Comparison of ENCODE assay signal across 9 cellular contexts in genomic region chr5:55231476-55232193, GRCh38. TPM values are rescaled to one million over a fixed set of nuclear protein-coding genes. Genes with fewer than 3 reads are reported as not detected.
A peak's percentile ranks its signal among the peaks of the same experiment; 100 is the strongest.
DNase-seq lines count a peak whose midpoint lies in the region; ATAC-seq and TF ChIP-seq lines count a peak whose summit lies in the region.
"Had no signal": no experiment of that assay in that cellular context is flagged by ENCODE, and none has a peak within 500 bp of the region (broad histone marks: within the 10 kb centered on the region; RNA-seq: fewer than 3 reads in every experiment).

No MANE protein-coding gene starts in this region.

- ATAC-seq in GM19324 (IDR thresholded peaks at IDR 0.05; ENCODE audit: low FRiP score, unreplicated experiment), result no peak
- no peak for ATAC-seq in GM21390 (IDR thresholded peaks at IDR 0.05; ENCODE audit: unreplicated experiment)
- no peak for ATAC-seq in HG03565 (IDR thresholded peaks at IDR 0.05; ENCODE audit: unreplicated experiment)

- peaks cover 96% of the 10 kb centered on the region for H3K27me3 Mint-ChIP-seq in nephron progenitor cell (ENCODE audit: low read depth, poor library complexity)

- H3K9ac ChIP-seq in colonic mucosa (ENCODE audit: low read depth in 2 of 2, low read length in 2 of 2), result peak overlapping the region; percentile 16 to 73

- H3K27ac Mint-ChIP-seq in nephron progenitor cell, result no peak overlapping the region

- no peak overlapping the region for H3K27ac ChIP-seq in colonic mucosa
- H3K27ac ChIP-seq: neutrophil had no signal

- DNase-seq in DMS79 treated with DMSO at 0.1 percent for 48 hours (lab: John Stamatoyannopoulos, UW) (peak; percentile 19), DMS79 (lab: John Stamatoyannopoulos, UW) (no peak), OCI-M2 (lab: John Stamatoyannopoulos, UW; ENCODE audit: unreplicated experiment) (peak; percentile 1), colonic mucosa (peak; percentile 34), nephron progenitor cell (peak; percentile 59)

- H3K4me3 Mint-ChIP-seq in nephron progenitor cell, result peak overlapping the region; percentile 86

- H3K4me1 Mint-ChIP-seq in nephron progenitor cell, result peaks cover 38% of the 10 kb centered on the region

- H3K27me3 ChIP-seq in colonic mucosa, result peaks cover 73% of the 10 kb centered on the region

- H3K36me3 Mint-ChIP-seq in nephron progenitor cell (ENCODE audit: low read depth), result no peaks in the 10 kb centered on the region

- peaks cover 28% of the 10 kb centered on the region for H3K4me1 ChIP-seq in colonic mucosa

- intact Hi-C loops in colonic mucosa (cut with DNase I), result loop anchor here (5.0 kb wide), 2 partner anchors 54 to 76 kb away; partner anchors contain the start of genes DHX29 and MTREX

- H3K9me3 Mint-ChIP-seq in nephron progenitor cell, result no peaks in the 10 kb centered on the region

- peak overlapping the region; percentile 59 for H3K4me3 ChIP-seq in colonic mucosa

- no peaks in the 10 kb centered on the region for H3K9me3 ChIP-seq in colonic mucosa
- H3K9me3 ChIP-seq: neutrophil had no signal

- TF ChIP-seq CTCF in colonic mucosa (IDR thresholded peaks at IDR 0.05) (no peak), nephron progenitor cell (IDR thresholded peaks at IDR 0.05) (no peak)

- H3K36me3 ChIP-seq in colonic mucosa, result no peaks in the 10 kb centered on the region
- H3K36me3 ChIP-seq: neutrophil had no signal

RNA-seq across cellular contexts. Expression of gene CCNO, which starts 1.8 kb away (rescaled TPM):
- total RNA-seq in colonic mucosa, result 1 to 10 TPM; 2.5 to 2.6 TPM

RNA-seq across cellular contexts. Expression of gene MCIDAS, which starts 4.5 kb away (rescaled TPM):
- total RNA-seq in colonic mucosa, result under 1 TPM; 0.13 to 0.22 TPM

RNA-seq across cellular contexts. Expression of gene CDC20B, which starts 58.7 kb away (rescaled TPM):
- not detected for total RNA-seq in colonic mucosa
